Comparison of ENCODE assay signal across 8 cellular contexts in the genomic region with DNA sequence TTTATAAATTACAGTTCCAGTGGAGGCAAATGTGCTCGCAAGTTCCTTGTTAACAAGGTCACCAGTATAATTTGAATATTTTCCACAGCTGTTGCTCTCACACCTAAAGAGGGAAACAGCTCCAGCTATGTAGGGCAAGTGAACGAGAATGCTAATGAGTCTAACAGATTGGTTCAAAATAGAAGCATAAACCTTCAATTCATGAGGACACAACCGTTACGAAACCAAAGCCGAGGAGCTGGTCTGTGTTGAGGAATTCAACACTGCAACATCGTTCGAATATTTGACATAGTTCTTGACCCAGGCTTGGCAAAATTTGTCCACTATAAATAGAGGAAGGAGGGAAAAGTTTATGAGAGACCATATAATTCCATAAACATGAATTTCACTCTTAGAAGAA.
DNase-seq lines count a peak whose midpoint lies in the region; ATAC-seq, FAIRE-seq and TF ChIP-seq lines count a peak whose summit lies in the region.

No MANE protein-coding gene starts in this region.

- in situ Hi-C loops in brain microvascular endothelial cell (cut with HindIII; ENCODE audit: low pct_ligation_motif_present, low sequenced_read_pairs), result no loop called here

- ATAC-seq in GM18858 (IDR thresholded peaks at IDR 0.05; ENCODE audit: unreplicated experiment) (peak; percentile 47), HG02981 (IDR thresholded peaks at IDR 0.05; ENCODE audit: unreplicated experiment) (peak; percentile 49), pancreas (peak in 3 of 4 donors; percentile 27 to 77 (median 46))

- H3K27me3 ChIP-seq in brain microvascular endothelial cell (replicated peaks) (no peaks in the 10 kb centered on the region), pancreas (no peaks in the 10 kb centered on the region)

- peak; percentile 13 for FAIRE-seq in pancreas (lab: Jason Lieb, UNC)
- no peak for FAIRE-seq in GM12892 (lab: Jason Lieb, UNC)

- peak overlapping the region; percentile 88 for H3K27ac ChIP-seq in brain microvascular endothelial cell
- peak overlapping the region in 1 of 4 donors; percentile 6 for H3K27ac ChIP-seq in pancreas

- H3K36me3 ChIP-seq in brain microvascular endothelial cell (replicated peaks) (no peaks in the 10 kb centered on the region), pancreas (no peaks in the 10 kb centered on the region)

- whole genome bisulfite sequencing in pancreas, 2 donors, result 20 to 27% methylated on average over 7 of the region's 7 CpGs

- peak overlapping the region; percentile 7 for H3K4me3 ChIP-seq in brain microvascular endothelial cell (ENCODE audit: low read depth, low read length)
- no peak overlapping the region for H3K4me3 ChIP-seq in pancreas

- H3K4me1 ChIP-seq in pancreas, result peaks cover 0 to 4% (median 0%) of the 10 kb centered on the region in 3 donors

- TF ChIP-seq POLR2A in GM12892 (IDR thresholded peaks at IDR 0.05; ENCODE audit: low read depth, low read length), result no peak

- TF ChIP-seq CTCF in brain microvascular endothelial cell (IDR thresholded peaks at IDR 0.05; ENCODE audit: low read depth, low read length, missing control alignments) (no peak), pancreas (IDR thresholded peaks at IDR 0.05) (no peak)

- DNase-seq in brain microvascular endothelial cell, result peak; percentile 84
- no peak for DNase-seq in pancreas
- DNase-seq in ecto neural progenitor cell (ENCODE audit: low spot score), result no peak
- no peak for DNase-seq in DMS79 treated with DMSO at 0.1 percent for 48 hours (lab: John Stamatoyannopoulos, UW)
- no peak for DNase-seq in GM12892 (ENCODE audit: insufficient read length)
- no peak for DNase-seq in NCI-H2081 (lab: John Stamatoyannopoulos, UW)

- no peaks in the 10 kb centered on the region for H3K9me3 ChIP-seq in pancreas

- intact Hi-C loops in pancreas (cut with DNase I), result no loop called here
